ENCODE assay signal across 1 cellular context in genomic region chr4:80196259-80197131, GRCh38.
TF ChIP-seq lines count a peak whose summit lies in the region.

No MANE protein-coding gene starts in this region.

TF ChIP-seq in HEK293, 187 proteins besides CTCF, POLR2A, EP300 and RAD21 (continued from another document):
- TF ChIP-seq ZBTB49 (tag by site-specific recombination; IDR thresholded peaks at IDR 0.05; ENCODE audit: low read depth): no peak
- no peak for TF ChIP-seq ZNF510 (tag by site-specific recombination; IDR thresholded peaks at IDR 0.05; ENCODE audit: insufficient replicate concordance)
- TF ChIP-seq ZBTB44 (tag by site-specific recombination; IDR thresholded peaks at IDR 0.05): 0 out of 2 replicates have a peak, but pooled peaks have one; percentile 30
- TF ChIP-seq, protein P1, sequence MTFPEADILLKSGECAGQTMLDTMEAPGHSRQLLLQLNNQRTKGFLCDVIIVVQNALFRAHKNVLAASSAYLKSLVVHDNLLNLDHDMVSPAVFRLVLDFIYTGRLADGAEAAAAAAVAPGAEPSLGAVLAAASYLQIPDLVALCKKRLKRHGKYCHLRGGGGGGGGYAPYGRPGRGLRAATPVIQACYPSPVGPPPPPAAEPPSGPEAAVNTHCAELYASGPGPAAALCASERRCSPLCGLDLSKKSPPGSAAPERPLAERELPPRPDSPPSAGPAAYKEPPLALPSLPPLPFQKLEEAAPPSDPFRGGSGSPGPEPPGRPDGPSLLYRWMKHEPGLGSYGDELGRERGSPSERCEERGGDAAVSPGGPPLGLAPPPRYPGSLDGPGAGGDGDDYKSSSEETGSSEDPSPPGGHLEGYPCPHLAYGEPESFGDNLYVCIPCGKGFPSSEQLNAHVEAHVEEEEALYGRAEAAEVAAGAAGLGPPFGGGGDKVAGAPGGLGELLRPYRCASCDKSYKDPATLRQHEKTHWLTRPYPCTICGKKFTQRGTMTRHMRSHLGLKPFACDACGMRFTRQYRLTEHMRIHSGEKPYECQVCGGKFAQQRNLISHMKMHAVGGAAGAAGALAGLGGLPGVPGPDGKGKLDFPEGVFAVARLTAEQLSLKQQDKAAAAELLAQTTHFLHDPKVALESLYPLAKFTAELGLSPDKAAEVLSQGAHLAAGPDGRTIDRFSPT (tag by site-specific recombination; IDR thresholded peaks at IDR 0.05): peak; percentile 42; the same call in 1 of the 2 replicates
- no peak for TF ChIP-seq ZNF654 (tag by site-specific recombination; IDR thresholded peaks at IDR 0.05; ENCODE audit: low read depth)
- TF ChIP-seq ZNF549 (tag by site-specific recombination; IDR thresholded peaks at IDR 0.05): no peak
- TF ChIP-seq ZNF366 (tag by site-specific recombination; conservative IDR thresholded peaks at IDR 0.05): no peak
- TF ChIP-seq ZNF341 (tag by site-specific recombination; IDR thresholded peaks at IDR 0.05; ENCODE audit: low read depth): peak; percentile 98
- no peak for TF ChIP-seq SETDB1 (IDR thresholded peaks at IDR 0.05; ENCODE audit: insufficient read length, low read length)
- no peak for TF ChIP-seq BCL11B (tag by site-specific recombination; IDR thresholded peaks at IDR 0.05; ENCODE audit: low read depth)
- no peak for TF ChIP-seq ZNF544 (tag by site-specific recombination; IDR thresholded peaks at IDR 0.05)
- TF ChIP-seq ZNF660 (tag by site-specific recombination; IDR thresholded peaks at IDR 0.05): 0 out of 2 replicates have a peak, but pooled peaks have one; percentile 10
- no peak for TF ChIP-seq ZFP3 (tag by site-specific recombination; IDR thresholded peaks at IDR 0.05; ENCODE audit: low read depth)
